14 cellular contexts compared by ENCODE assay signal in genomic region chrX:13851996-13852695, GRCh38. TPM values are rescaled to one million over a fixed set of nuclear protein-coding genes. Genes with fewer than 3 reads are reported as not detected.
DNase-seq lines count a peak whose midpoint lies in the region; ATAC-seq and TF ChIP-seq lines count a peak whose summit lies in the region.
"Had no signal": no experiment of that assay in that cellular context is flagged by ENCODE, and none has a peak within 500 bp of the region (broad histone marks: within the 10 kb centered on the region; RNA-seq: fewer than 3 reads in every experiment).

No MANE protein-coding gene starts in this region.

- H3K9ac ChIP-seq in mammary epithelial cell (ENCODE audit: insufficient read depth, low read length) = no peak overlapping the region
- no peak overlapping the region for H3K9ac ChIP-seq in trophoblast cell (ENCODE audit: low read length)

- H4K91ac ChIP-seq in trophoblast cell (ENCODE audit: low read depth, low read length) = no peak overlapping the region

- intact Hi-C loops in MCF 10A (cut with micrococcal nuclease) (loop anchor here (1.0 kb wide), 1 partner anchor 102 kb away; no protein-coding TSS in a partner anchor), mammary epithelial cell (cut with micrococcal nuclease) (no loop called here)

- no peak overlapping the region for H3K27ac Mint-ChIP-seq in MCF 10A (ENCODE audit: low read depth, unreplicated experiment)
- no peak overlapping the region for H3K27ac Mint-ChIP-seq in stimulated activated naive B cell treated with anti-CD40 and anti-IgM and Interleukin-4, amounts not matched to agents 10 μg/mL and 1 μg/mL and 100 μg/mL, for 72 hours
- H3K27ac Mint-ChIP-seq: natural killer cell had no signal

- no peak overlapping the region for H3K14ac ChIP-seq in trophoblast cell (ENCODE audit: low read length)

- H3K4me3 ChIP-seq in mammary epithelial cell (replicated peaks in 1 of 3; ENCODE audit: insufficient read depth in 1 of 3, low read depth in 2 of 3, low read length in 3 of 3) (no peak overlapping the region), trophoblast cell (ENCODE audit: low read depth, low read length) (no peak overlapping the region)
- H3K4me3 ChIP-seq: ascending aorta had no signal

- no peak overlapping the region for H3K4me2 ChIP-seq in mammary epithelial cell (ENCODE audit: insufficient read depth, low read depth, low read length)
- H3K4me2 ChIP-seq in trophoblast cell (ENCODE audit: low read length) = no peak overlapping the region

- DNase-seq in MCF 10A (ENCODE audit: unreplicated experiment) = peak; percentile 55
- DNase-seq in mammary epithelial cell = no peak
- peak; percentile 54 for DNase-seq in NOMO-1 treated with dmso at 0.1 percent for 144 hours (lab: John Stamatoyannopoulos, UW; ENCODE audit: unreplicated experiment)
- DNase-seq in stimulated activated naive B cell treated with anti-CD40 and anti-IgM and Interleukin-4, amounts not matched to agents 10 μg/mL and 1 μg/mL and 100 μg/mL, for 72 hours = no peak
- DNase-seq in LoVo (ENCODE audit: low spot score) = no peak
- DNase-seq in trophoblast cell = no peak
- DNase-seq: ACHN; natural killer cell; NCI-H2171 treated with DMSO at 0.1 percent for 48 hours; stimulated activated CD4-positive, alpha-beta T cell treated with anti-CD3 and anti-CD28 coated beads, Interleukin-15, amount 100 ng/mL, for 24 hours; stimulated activated naive CD4-positive, alpha-beta T cell treated with Interleukin-2 at 50 U/mL for 16 hours had no signal

- dilution Hi-C loops in mammary epithelial cell (cut with HindIII; ENCODE audit: low sequenced_read_pairs) = no loop called here

- no peak overlapping the region for H4K12ac ChIP-seq in trophoblast cell (ENCODE audit: low read depth, low read length)

- H3K9me3 Mint-ChIP-seq in MCF 10A (ENCODE audit: unreplicated experiment) = no peaks in the 10 kb centered on the region
- no peaks in the 10 kb centered on the region for H3K9me3 Mint-ChIP-seq in stimulated activated naive B cell treated with anti-CD40 and anti-IgM and Interleukin-4, amounts not matched to agents 10 μg/mL and 1 μg/mL and 100 μg/mL, for 72 hours
- H3K9me3 Mint-ChIP-seq: natural killer cell had no signal

- no peaks in the 10 kb centered on the region for H4K20me1 ChIP-seq in mammary epithelial cell (ENCODE audit: insufficient read depth, low read length)

- H2AFZ ChIP-seq in mammary epithelial cell (ENCODE audit: low read depth, low read length) (no peak overlapping the region), trophoblast cell (ENCODE audit: insufficient read depth, low read length, poor library complexity) (no peak overlapping the region)

- no peak overlapping the region for H3K23ac ChIP-seq in trophoblast cell (ENCODE audit: low read length)

- CTCF ChIA-PET in MCF 10A (lab: Yijun Ruan, JAX) (interaction anchor here (0.6 to 2.5 kb wide), 11 partner anchors 12 to 106 kb away, joined by 3 to 8 read pairs (median 4); no protein-coding TSS in a partner anchor), mammary epithelial cell (lab: Charles Lee; ENCODE audit: low non-redundant PET) (interaction anchor here (0.7 kb wide), 1 partner anchor 12 kb away, joined by 3 read pairs; no protein-coding TSS in a partner anchor)

- no peak overlapping the region for H3K4ac ChIP-seq in trophoblast cell (ENCODE audit: low read depth, low read length)

- no peak overlapping the region for H3K27ac ChIP-seq in mammary epithelial cell (ENCODE audit: insufficient read depth, low read depth, low read length)
- no peak overlapping the region for H3K27ac ChIP-seq in trophoblast cell (ENCODE audit: low read depth, low read length)
- H3K27ac ChIP-seq: ascending aorta had no signal

- no peak overlapping the region for H2BK5ac ChIP-seq in trophoblast cell (ENCODE audit: low read depth, low read length, poor library complexity)

- ATAC-seq in HG02798 (IDR thresholded peaks at IDR 0.05; ENCODE audit: poor library complexity, unreplicated experiment) = peak; percentile 67
- ATAC-seq in stimulated activated naive B cell treated with anti-CD40 and anti-IgM and Interleukin-4, amounts not matched to agents 10 μg/mL and 1 μg/mL and 100 μg/mL, for 72 hours (replicated peaks) = peak; percentile 75 to 84
- no peak for ATAC-seq in GM18505 (IDR thresholded peaks at IDR 0.05; ENCODE audit: unreplicated experiment)

- POLR2A ChIA-PET in MCF 10A (lab: Yijun Ruan, JAX) = interaction anchor here (0.5 to 3.2 kb wide), 5 partner anchors 41 to 1823 kb away, joined by 3 to 12 read pairs (median 4); partner anchors contain the start of gene GEMIN8

- no peak overlapping the region for H2BK120ac ChIP-seq in trophoblast cell (ENCODE audit: insufficient read depth, low read length, poor library complexity)

- no peaks in the 10 kb centered on the region for H3K36me3 ChIP-seq in mammary epithelial cell (ENCODE audit: insufficient read depth, low read length)
- H3K36me3 ChIP-seq in trophoblast cell (ENCODE audit: control insufficient read depth in 1 of 2, insufficient read depth in 2 of 2, low read length in 2 of 2) = no peaks in the 10 kb centered on the region
- H3K36me3 ChIP-seq: ascending aorta had no signal

- H3K27me3 ChIP-seq in mammary epithelial cell (ENCODE audit: insufficient read depth, low read length) (no peaks in the 10 kb centered on the region), trophoblast cell (ENCODE audit: insufficient read depth, low read length) (no peaks in the 10 kb centered on the region)
- H3K27me3 ChIP-seq: ascending aorta had no signal

- in situ Hi-C loops in mammary epithelial cell (cut with MboI; ENCODE audit: low sequenced_read_pairs in 2 of 2) = no loop called here

- BruUV-seq in MCF 10A (replicated peaks; lab: Mats Ljungman, UMichigan) (no TSS peak), mammary epithelial cell (replicated peaks; lab: Mats Ljungman, UMichigan) (no TSS peak)

- H4K8ac ChIP-seq in trophoblast cell (ENCODE audit: low read depth, low read length) = no peak overlapping the region

- H3K18ac ChIP-seq in trophoblast cell (ENCODE audit: low read length) = no peak overlapping the region

- no peak overlapping the region for H2AK5ac ChIP-seq in trophoblast cell (ENCODE audit: low read length)

- peaks cover 6% of the 10 kb centered on the region for H3K4me1 Mint-ChIP-seq in MCF 10A (ENCODE audit: insufficient read depth, unreplicated experiment)
- peaks cover 0 to 2% of the 10 kb centered on the region in 2 donors for H3K4me1 Mint-ChIP-seq in stimulated activated naive B cell treated with anti-CD40 and anti-IgM and Interleukin-4, amounts not matched to agents 10 μg/mL and 1 μg/mL and 100 μg/mL, for 72 hours
- H3K4me1 Mint-ChIP-seq: natural killer cell had no signal

- TF ChIP-seq POLR2A in GM18505 (IDR thresholded peaks at IDR 0.05; ENCODE audit: borderline replicate concordance, extremely low read depth, insufficient read depth, insufficient read length) = no peak

- H3K4me3 Mint-ChIP-seq in MCF 10A (ENCODE audit: unreplicated experiment) = no peak overlapping the region
- no peak overlapping the region for H3K4me3 Mint-ChIP-seq in stimulated activated naive B cell treated with anti-CD40 and anti-IgM and Interleukin-4, amounts not matched to agents 10 μg/mL and 1 μg/mL and 100 μg/mL, for 72 hours
- H3K4me3 Mint-ChIP-seq: natural killer cell had no signal

- no peaks in the 10 kb centered on the region for H3K36me3 Mint-ChIP-seq in MCF 10A (ENCODE audit: insufficient read depth, unreplicated experiment)
- H3K36me3 Mint-ChIP-seq in stimulated activated naive B cell treated with anti-CD40 and anti-IgM and Interleukin-4, amounts not matched to agents 10 μg/mL and 1 μg/mL and 100 μg/mL, for 72 hours = no peaks in the 10 kb centered on the region
- H3K36me3 Mint-ChIP-seq: natural killer cell had no signal

- 61% methylated on average over 4 of the region's 4 CpGs for WGBS in mammary epithelial cell (ENCODE audit: low coverage, missing lambda C conversion rate)
- no CpG with 5 or more reads among the region's 4 CpGs for WGBS in trophoblast cell (ENCODE audit: extremely low coverage, insufficient coverage, insufficient read length)

- no peaks in the 10 kb centered on the region for H3K79me1 ChIP-seq in trophoblast cell (ENCODE audit: low read length)

- TF ChIP-seq CTCF in MCF 10A (IDR thresholded peaks at IDR 0.05; ENCODE audit: unreplicated experiment) (peak; percentile 10), mammary epithelial cell (conservative IDR thresholded peaks at IDR 0.05 in 1 of 2, IDR thresholded peaks at IDR 0.05 in 1 of 2; ENCODE audit: extremely low read depth in 1 of 2, insufficient read depth in 1 of 2, low read depth in 1 of 2, low read length in 2 of 2) (peak in 1 of 2 donors; percentile 19)

- peaks cover 66% of the 10 kb centered on the region for H3K27me3 Mint-ChIP-seq in MCF 10A (ENCODE audit: insufficient read depth, unreplicated experiment)
- H3K27me3 Mint-ChIP-seq in stimulated activated naive B cell treated with anti-CD40 and anti-IgM and Interleukin-4, amounts not matched to agents 10 μg/mL and 1 μg/mL and 100 μg/mL, for 72 hours = peaks cover 0 to 21% of the 10 kb centered on the region in 2 donors

- no peak overlapping the region for H2BK12ac ChIP-seq in trophoblast cell (ENCODE audit: low read length)

- peaks cover 14% of the 10 kb centered on the region for H3K4me1 ChIP-seq in mammary epithelial cell (ENCODE audit: insufficient read depth, low read length)
- H3K4me1 ChIP-seq in trophoblast cell (ENCODE audit: control insufficient read depth in 1 of 2, insufficient read depth in 2 of 2, low read length in 2 of 2) = no peaks in the 10 kb centered on the region
- H3K4me1 ChIP-seq: ascending aorta had no signal

- H3K79me2 ChIP-seq in mammary epithelial cell (ENCODE audit: insufficient read depth, low read length) (no peaks in the 10 kb centered on the region), trophoblast cell (ENCODE audit: control insufficient read depth, insufficient read depth, low read length, poor library complexity) (no peaks in the 10 kb centered on the region)

- H3K9me3 ChIP-seq in mammary epithelial cell (replicated peaks; ENCODE audit: insufficient read depth, low read length) (no peaks in the 10 kb centered on the region), trophoblast cell (ENCODE audit: insufficient read depth, low read depth, low read length) (no peaks in the 10 kb centered on the region)
- H3K9me3 ChIP-seq: ascending aorta had no signal

RNA-seq across cellular contexts. Expression of gene GPM6B, which starts 35.3 kb away (rescaled TPM):
- total RNA-seq in MCF 10A (2022) (6.9 and 16.3 TPM in 2 replicates), mammary epithelial cell (100 to 1,000 TPM in 1 of 2 donors, 1 to 10 TPM in 1; 4.0 to 146 TPM)
- 152 TPM for polyA plus RNA-seq in mammary epithelial cell
- 268 TPM for polyA minus RNA-seq in mammary epithelial cell
- 1.8 TPM in 2 replicates for polyA plus RNA-seq in trophoblast cell (2013)
- total RNA-seq: natural killer cell had no signal

Comparison
In these comparisons a context has a peak if more than half of its experiments do, and no peak if none do; other contexts are left out.
1. DNase-seq: peak in MCF 10A (single experiment) and NOMO-1 treated with dmso at 0.1 percent for 144 hours (single experiment); none in mammary epithelial cell (single experiment), stimulated activated naive B cell treated with anti-CD40 and anti-IgM and Interleukin-4, amounts not matched to agents 10 μg/mL and 1 μg/mL and 100 μg/mL, for 72 hours (single experiment), LoVo (single experiment) and trophoblast cell (0 of 2).